In the genomic region with DNA sequence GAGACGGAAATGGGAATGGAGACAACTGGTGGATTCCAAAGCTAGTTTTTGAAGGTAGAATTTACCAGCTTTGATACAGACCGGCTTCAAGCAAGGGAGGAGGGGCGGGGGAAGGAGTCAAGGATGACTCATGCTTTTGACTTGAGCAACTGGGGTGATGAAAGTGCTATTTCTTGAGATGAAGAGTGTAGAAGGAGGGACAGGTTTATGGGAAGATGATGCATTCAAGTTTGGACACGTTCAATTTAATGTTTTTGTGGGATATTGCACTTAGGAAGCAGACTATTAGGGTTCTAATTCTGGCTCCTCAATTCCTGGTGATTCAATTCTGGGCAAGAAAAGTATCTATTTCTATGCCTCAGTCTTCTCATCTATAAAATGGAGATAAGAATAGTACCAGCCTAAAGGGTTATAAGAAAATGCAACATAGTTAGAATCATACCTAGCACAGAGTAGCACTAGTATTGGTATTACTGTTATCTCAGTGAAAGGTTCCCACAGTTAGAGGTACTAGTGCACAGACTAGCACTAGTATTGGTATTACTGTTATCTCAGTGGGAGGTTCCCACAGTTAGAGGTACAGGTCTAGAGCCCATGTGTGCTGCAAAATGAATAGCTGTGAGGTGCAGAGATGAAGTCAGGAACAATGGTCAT, we compare ENCODE assay signal across 1 cellular context.
TF ChIP-seq lines count a peak whose summit lies in the region.

No MANE protein-coding gene starts in this region.

TF ChIP-seq in HCT116, 20 proteins besides CTCF, POLR2A, EP300 and RAD21 (continued from another document):
- peak; percentile 42; the same call in 1 of the 2 replicates for TF ChIP-seq POLR2AphosphoS5 (IDR thresholded peaks at IDR 0.05; ENCODE audit: low read depth, low read length)
- TF ChIP-seq SRF (IDR thresholded peaks at IDR 0.05; ENCODE audit: low read depth) = no peak; the same call in 1 of the 2 replicates
- TF ChIP-seq, protein P1, sequence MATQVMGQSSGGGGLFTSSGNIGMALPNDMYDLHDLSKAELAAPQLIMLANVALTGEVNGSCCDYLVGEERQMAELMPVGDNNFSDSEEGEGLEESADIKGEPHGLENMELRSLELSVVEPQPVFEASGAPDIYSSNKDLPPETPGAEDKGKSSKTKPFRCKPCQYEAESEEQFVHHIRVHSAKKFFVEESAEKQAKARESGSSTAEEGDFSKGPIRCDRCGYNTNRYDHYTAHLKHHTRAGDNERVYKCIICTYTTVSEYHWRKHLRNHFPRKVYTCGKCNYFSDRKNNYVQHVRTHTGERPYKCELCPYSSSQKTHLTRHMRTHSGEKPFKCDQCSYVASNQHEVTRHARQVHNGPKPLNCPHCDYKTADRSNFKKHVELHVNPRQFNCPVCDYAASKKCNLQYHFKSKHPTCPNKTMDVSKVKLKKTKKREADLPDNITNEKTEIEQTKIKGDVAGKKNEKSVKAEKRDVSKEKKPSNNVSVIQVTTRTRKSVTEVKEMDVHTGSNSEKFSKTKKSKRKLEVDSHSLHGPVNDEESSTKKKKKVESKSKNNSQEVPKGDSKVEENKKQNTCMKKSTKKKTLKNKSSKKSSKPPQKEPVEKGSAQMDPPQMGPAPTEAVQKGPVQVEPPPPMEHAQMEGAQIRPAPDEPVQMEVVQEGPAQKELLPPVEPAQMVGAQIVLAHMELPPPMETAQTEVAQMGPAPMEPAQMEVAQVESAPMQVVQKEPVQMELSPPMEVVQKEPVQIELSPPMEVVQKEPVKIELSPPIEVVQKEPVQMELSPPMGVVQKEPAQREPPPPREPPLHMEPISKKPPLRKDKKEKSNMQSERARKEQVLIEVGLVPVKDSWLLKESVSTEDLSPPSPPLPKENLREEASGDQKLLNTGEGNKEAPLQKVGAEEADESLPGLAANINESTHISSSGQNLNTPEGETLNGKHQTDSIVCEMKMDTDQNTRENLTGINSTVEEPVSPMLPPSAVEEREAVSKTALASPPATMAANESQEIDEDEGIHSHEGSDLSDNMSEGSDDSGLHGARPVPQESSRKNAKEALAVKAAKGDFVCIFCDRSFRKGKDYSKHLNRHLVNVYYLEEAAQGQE (IDR thresholded peaks at IDR 0.05; ENCODE audit: low read depth) = no peak
- TF ChIP-seq, protein P2, sequence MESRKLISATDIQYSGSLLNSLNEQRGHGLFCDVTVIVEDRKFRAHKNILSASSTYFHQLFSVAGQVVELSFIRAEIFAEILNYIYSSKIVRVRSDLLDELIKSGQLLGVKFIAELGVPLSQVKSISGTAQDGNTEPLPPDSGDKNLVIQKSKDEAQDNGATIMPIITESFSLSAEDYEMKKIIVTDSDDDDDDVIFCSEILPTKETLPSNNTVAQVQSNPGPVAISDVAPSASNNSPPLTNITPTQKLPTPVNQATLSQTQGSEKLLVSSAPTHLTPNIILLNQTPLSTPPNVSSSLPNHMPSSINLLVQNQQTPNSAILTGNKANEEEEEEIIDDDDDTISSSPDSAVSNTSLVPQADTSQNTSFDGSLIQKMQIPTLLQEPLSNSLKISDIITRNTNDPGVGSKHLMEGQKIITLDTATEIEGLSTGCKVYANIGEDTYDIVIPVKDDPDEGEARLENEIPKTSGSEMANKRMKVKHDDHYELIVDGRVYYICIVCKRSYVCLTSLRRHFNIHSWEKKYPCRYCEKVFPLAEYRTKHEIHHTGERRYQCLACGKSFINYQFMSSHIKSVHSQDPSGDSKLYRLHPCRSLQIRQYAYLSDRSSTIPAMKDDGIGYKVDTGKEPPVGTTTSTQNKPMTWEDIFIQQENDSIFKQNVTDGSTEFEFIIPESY (IDR thresholded peaks at IDR 0.05; ENCODE audit: extremely low read depth, insufficient replicate concordance, low read length) = no peak
- TF ChIP-seq TCF7L2 (IDR thresholded peaks at IDR 0.05; ENCODE audit: borderline replicate concordance, extremely low read depth, insufficient read depth, insufficient read length) = peak; percentile 95
- TF ChIP-seq MAX (IDR thresholded peaks at IDR 0.05) = peak; percentile 34
- no peak for TF ChIP-seq ELF1 (IDR thresholded peaks at IDR 0.05; ENCODE audit: borderline replicate concordance, low read depth)
- peak; percentile 90 for TF ChIP-seq SP1 (IDR thresholded peaks at IDR 0.05; ENCODE audit: low read depth)
